ENCODE assay signal across 1 cellular context in genomic region chr12:2812290-2813213, GRCh38.
TF ChIP-seq lines count a peak whose summit lies in the region.

Gene ITFG2, plus strand, starts transcription at chr12:2812668. Its CDS starts 93 bp downstream, at chr12:2812761.

TF ChIP-seq in GM12878, 131 proteins besides CTCF, POLR2A, EP300 and RAD21 (continued from another document and continues in another):
- TF ChIP-seq, protein P1, sequence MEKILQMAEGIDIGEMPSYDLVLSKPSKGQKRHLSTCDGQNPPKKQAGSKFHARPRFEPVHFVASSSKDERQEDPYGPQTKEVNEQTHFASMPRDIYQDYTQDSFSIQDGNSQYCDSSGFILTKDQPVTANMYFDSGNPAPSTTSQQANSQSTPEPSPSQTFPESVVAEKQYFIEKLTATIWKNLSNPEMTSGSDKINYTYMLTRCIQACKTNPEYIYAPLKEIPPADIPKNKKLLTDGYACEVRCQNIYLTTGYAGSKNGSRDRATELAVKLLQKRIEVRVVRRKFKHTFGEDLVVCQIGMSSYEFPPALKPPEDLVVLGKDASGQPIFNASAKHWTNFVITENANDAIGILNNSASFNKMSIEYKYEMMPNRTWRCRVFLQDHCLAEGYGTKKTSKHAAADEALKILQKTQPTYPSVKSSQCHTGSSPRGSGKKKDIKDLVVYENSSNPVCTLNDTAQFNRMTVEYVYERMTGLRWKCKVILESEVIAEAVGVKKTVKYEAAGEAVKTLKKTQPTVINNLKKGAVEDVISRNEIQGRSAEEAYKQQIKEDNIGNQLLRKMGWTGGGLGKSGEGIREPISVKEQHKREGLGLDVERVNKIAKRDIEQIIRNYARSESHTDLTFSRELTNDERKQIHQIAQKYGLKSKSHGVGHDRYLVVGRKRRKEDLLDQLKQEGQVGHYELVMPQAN (conservative IDR thresholded peaks at IDR 0.05), result peak; percentile 91
- TF ChIP-seq GATAD2B (conservative IDR thresholded peaks at IDR 0.05; ENCODE audit: low read depth), result 0 out of 2 replicates have a peak, but pooled peaks have one; percentile 60
- peak; percentile 86; the same call in 1 of the 2 replicates for TF ChIP-seq RB1 (IDR thresholded peaks at IDR 0.05; ENCODE audit: borderline replicate concordance)
- TF ChIP-seq, protein P2, sequence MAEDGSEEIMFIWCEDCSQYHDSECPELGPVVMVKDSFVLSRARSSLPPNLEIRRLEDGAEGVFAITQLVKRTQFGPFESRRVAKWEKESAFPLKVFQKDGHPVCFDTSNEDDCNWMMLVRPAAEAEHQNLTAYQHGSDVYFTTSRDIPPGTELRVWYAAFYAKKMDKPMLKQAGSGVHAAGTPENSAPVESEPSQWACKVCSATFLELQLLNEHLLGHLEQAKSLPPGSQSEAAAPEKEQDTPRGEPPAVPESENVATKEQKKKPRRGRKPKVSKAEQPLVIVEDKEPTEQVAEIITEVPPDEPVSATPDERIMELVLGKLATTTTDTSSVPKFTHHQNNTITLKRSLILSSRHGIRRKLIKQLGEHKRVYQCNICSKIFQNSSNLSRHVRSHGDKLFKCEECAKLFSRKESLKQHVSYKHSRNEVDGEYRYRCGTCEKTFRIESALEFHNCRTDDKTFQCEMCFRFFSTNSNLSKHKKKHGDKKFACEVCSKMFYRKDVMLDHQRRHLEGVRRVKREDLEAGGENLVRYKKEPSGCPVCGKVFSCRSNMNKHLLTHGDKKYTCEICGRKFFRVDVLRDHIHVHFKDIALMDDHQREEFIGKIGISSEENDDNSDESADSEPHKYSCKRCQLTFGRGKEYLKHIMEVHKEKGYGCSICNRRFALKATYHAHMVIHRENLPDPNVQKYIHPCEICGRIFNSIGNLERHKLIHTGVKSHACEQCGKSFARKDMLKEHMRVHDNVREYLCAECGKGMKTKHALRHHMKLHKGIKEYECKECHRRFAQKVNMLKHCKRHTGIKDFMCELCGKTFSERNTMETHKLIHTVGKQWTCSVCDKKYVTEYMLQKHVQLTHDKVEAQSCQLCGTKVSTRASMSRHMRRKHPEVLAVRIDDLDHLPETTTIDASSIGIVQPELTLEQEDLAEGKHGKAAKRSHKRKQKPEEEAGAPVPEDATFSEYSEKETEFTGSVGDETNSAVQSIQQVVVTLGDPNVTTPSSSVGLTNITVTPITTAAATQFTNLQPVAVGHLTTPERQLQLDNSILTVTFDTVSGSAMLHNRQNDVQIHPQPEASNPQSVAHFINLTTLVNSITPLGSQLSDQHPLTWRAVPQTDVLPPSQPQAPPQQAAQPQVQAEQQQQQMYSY (CRISPR knock-in tag; IDR thresholded peaks at IDR 0.05), result no peak
- TF ChIP-seq SP1 (IDR thresholded peaks at IDR 0.05; ENCODE audit: low read depth, low read length), result peak; percentile 89
- peak; percentile 43; the same call in 1 of the 2 replicates for TF ChIP-seq E2F4 (IDR thresholded peaks at IDR 0.05; ENCODE audit: low read depth, low read length)
- TF ChIP-seq TAF1 (IDR thresholded peaks at IDR 0.05; ENCODE audit: borderline replicate concordance, low read depth, low read length), result peak; percentile 91
- TF ChIP-seq CBFB (IDR thresholded peaks at IDR 0.05; ENCODE audit: low read depth), result peak; percentile 94
- TF ChIP-seq SMAD5 (IDR thresholded peaks at IDR 0.05; ENCODE audit: low read depth), result peak; percentile 97
- TF ChIP-seq TCF12 (IDR thresholded peaks at IDR 0.05; ENCODE audit: low read depth, low read length), result peak; percentile 10; the same call in 1 of the 2 replicates
- no peak; the same call in 1 of the 2 replicates for TF ChIP-seq JUNB (IDR thresholded peaks at IDR 0.05)
- TF ChIP-seq ZNF687 (IDR thresholded peaks at IDR 0.05), result peak; percentile 87
- peak; percentile 72 for TF ChIP-seq USF2 (IDR thresholded peaks at IDR 0.05; ENCODE audit: borderline replicate concordance, low read depth, low read length)
- TF ChIP-seq ZNF207 (IDR thresholded peaks at IDR 0.05; ENCODE audit: borderline replicate concordance), result peak; percentile 89; the same call in 1 of the 2 replicates
- TF ChIP-seq ZNF592 (IDR thresholded peaks at IDR 0.05), result no peak
- TF ChIP-seq BHLHE40 (IDR thresholded peaks at IDR 0.05; ENCODE audit: borderline replicate concordance in 1 of 2, low read depth in 2 of 2, low read length in 1 of 2), result peak; percentile 98 to 99
- TF ChIP-seq REST (IDR thresholded peaks at IDR 0.05; ENCODE audit: low read depth, low read length), result 0 out of 2 replicates have a peak, but pooled peaks have one; percentile 15
- TF ChIP-seq ZSCAN29 (IDR thresholded peaks at IDR 0.05), result no peak
- TF ChIP-seq ZNF274 (IDR thresholded peaks at IDR 0.05; ENCODE audit: insufficient read depth, insufficient read length), result no peak
- peak; percentile 78; the same call in 1 of the 2 replicates for TF ChIP-seq ZNF384 (IDR thresholded peaks at IDR 0.05; ENCODE audit: borderline replicate concordance, low read depth, low read length)
- TF ChIP-seq HDGF (IDR thresholded peaks at IDR 0.05), result peak; percentile 94; the same call in 1 of the 2 replicates
- no peak for TF ChIP-seq NFXL1 (IDR thresholded peaks at IDR 0.05; ENCODE audit: borderline replicate concordance)
- peak; percentile 92 for TF ChIP-seq GABPA (IDR thresholded peaks at IDR 0.05; ENCODE audit: low read depth)
- TF ChIP-seq RAD51 (IDR thresholded peaks at IDR 0.05), result peak; percentile 88
- TF ChIP-seq SRF (IDR thresholded peaks at IDR 0.05; ENCODE audit: low read depth in 2 of 2, low read length in 2 of 2), result peak; percentile 94 to 97
- no peak; the same call in 2 of the 3 replicates for TF ChIP-seq POU2F2 (IDR thresholded peaks at IDR 0.05; ENCODE audit: borderline replicate concordance, low read depth, low read length)
- TF ChIP-seq TCF7 (IDR thresholded peaks at IDR 0.05; ENCODE audit: borderline replicate concordance), result peak; percentile 64; the same call in 1 of the 2 replicates
- TF ChIP-seq MTA2 (IDR thresholded peaks at IDR 0.05; ENCODE audit: low read depth), result no peak; the same call in none of the 2 replicates
- TF ChIP-seq ELK1 (IDR thresholded peaks at IDR 0.05; ENCODE audit: low read depth, low read length), result peak; percentile 88
- peak; percentile 96 for TF ChIP-seq DPF2 (IDR thresholded peaks at IDR 0.05)
- TF ChIP-seq STAT1 (conservative IDR thresholded peaks at IDR 0.05), result peak; percentile 93; the same call in 1 of the 2 replicates
- peak; percentile 89 for TF ChIP-seq ZBED1 (IDR thresholded peaks at IDR 0.05; ENCODE audit: borderline replicate concordance)
- TF ChIP-seq, protein P3, sequence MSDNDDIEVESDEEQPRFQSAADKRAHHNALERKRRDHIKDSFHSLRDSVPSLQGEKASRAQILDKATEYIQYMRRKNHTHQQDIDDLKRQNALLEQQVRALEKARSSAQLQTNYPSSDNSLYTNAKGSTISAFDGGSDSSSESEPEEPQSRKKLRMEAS (IDR thresholded peaks at IDR 0.05; ENCODE audit: low read depth, low read length), result peak; percentile 93
- TF ChIP-seq RUNX3 (IDR thresholded peaks at IDR 0.05; ENCODE audit: low read length), result peak; percentile 96
- peak; percentile 65 for TF ChIP-seq HDAC6 (IDR thresholded peaks at IDR 0.05; ENCODE audit: unreplicated experiment)
- no peak for TF ChIP-seq CBX3 (IDR thresholded peaks at IDR 0.05; ENCODE audit: borderline replicate concordance, low read depth)
- peak; percentile 92 for TF ChIP-seq NR2C1 (IDR thresholded peaks at IDR 0.05)
- no peak for TF ChIP-seq YBX1 (IDR thresholded peaks at IDR 0.05)
